In the genomic region with DNA sequence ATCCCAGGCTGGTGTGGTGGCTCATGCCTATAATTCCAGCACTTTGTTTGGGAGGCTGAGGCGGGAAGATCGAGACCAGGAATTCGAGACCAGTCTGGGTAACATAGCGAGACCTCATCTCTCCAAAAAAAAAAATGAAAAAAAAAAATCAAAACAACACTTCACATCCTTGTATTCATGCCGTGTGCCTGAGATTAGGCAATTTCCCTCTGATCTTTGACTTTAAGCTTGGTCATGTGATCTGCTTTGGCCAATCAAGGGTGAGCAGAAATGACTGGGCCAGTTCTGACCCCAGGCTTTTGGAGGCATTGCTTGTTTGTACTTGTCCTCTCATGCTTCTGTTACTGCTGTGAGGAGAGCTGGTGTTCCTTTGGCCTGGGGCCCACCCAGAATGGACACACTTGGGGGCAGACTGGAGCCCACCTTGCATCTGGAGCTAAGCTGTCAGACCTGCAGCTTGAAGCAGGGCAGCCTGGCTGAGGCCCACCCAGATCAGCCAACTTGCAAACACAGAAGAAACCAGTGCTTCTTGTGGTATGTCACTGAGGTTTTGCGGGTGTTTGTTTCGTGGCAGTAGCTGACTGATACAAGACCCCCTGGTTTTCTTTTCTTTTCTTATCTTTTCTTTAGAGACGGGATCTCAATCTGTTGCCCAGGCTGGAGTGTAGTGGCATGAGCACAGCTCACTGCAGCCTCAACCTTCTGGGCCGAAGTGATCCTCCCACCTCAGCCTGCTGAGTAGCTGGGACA, we compare ENCODE assay signal across 22 cellular contexts. TPM values are rescaled to one million over a fixed set of nuclear protein-coding genes. Genes with fewer than 3 reads are reported as not detected.
DNase-seq lines count a peak whose midpoint lies in the region; ATAC-seq, FAIRE-seq and TF ChIP-seq lines count a peak whose summit lies in the region.
"Had no signal": no experiment of that assay in that cellular context is flagged by ENCODE, and none has a peak within 500 bp of the region (broad histone marks: within the 10 kb centered on the region; RNA-seq: fewer than 3 reads in every experiment).

No MANE protein-coding gene starts in this region.

- H3K36me3 ChIP-seq in kidney (ENCODE audit: control insufficient read depth in 1 of 2, insufficient read depth in 2 of 2, low read length in 2 of 2) (no peaks in the 10 kb centered on the region), neuronal stem cell (replicated peaks in 1 of 2; ENCODE audit: control insufficient read depth in 2 of 2, insufficient read depth in 2 of 2, low read length in 2 of 2) (no peaks in the 10 kb centered on the region), aorta (ENCODE audit: control insufficient read depth in 1 of 2, insufficient read depth in 2 of 2, low read length in 1 of 2) (no peaks in the 10 kb centered on the region)
- H3K36me3 ChIP-seq: BE2C had no signal

- H3K27ac ChIP-seq in A549: no peak overlapping the region
- no peak overlapping the region for H3K27ac ChIP-seq in kidney (ENCODE audit: low read depth in 2 of 2, low read length in 2 of 2)
- H3K27ac ChIP-seq in neuronal stem cell (replicated peaks; ENCODE audit: low read length): no peak overlapping the region
- H3K27ac ChIP-seq in aorta (ENCODE audit: low read depth in 1 of 2, low read length in 2 of 2): no peak overlapping the region
- H3K27ac ChIP-seq: HL-60 had no signal

- no peak overlapping the region for H3K23ac ChIP-seq in neuronal stem cell (ENCODE audit: low read depth, low read length, poor library complexity)

- no peak overlapping the region for H2AK5ac ChIP-seq in neuronal stem cell (ENCODE audit: low read depth, low read length)

- H3K4me1 ChIP-seq in A549 (no peaks in the 10 kb centered on the region), kidney (ENCODE audit: control insufficient read depth in 1 of 2, insufficient read depth in 1 of 2, low read depth in 1 of 2, low read length in 2 of 2) (no peaks in the 10 kb centered on the region), neuronal stem cell (ENCODE audit: control insufficient read depth in 2 of 2, insufficient read depth in 1 of 2, low read depth in 1 of 2, low read length in 2 of 2) (peaks cover 0 to 8% of the 10 kb centered on the region in 2 donors), aorta (ENCODE audit: control insufficient read depth in 1 of 2, insufficient read depth in 2 of 2, low read length in 2 of 2) (no peaks in the 10 kb centered on the region)
- H3K4me1 ChIP-seq: BE2C had no signal

- DNase-seq in A549 (ENCODE audit: low read depth in 1 of 2, low spot score in 1 of 2) (no peak), WTC11 (ENCODE audit: low spot score) (no peak), kidney (peak; percentile 30), neuronal stem cell (ENCODE audit: low spot score) (no peak), ureter (ENCODE audit: low spot score) (no peak), aorta (no peak)
- DNase-seq: 8988T; BE2C; C1 segment of cervical spinal cord; Caco-2; CD4-positive, CD25-positive, alpha-beta regulatory T cell; CD8-positive, alpha-beta memory T cell; GOT3; H9; IMR-90; KBM-7 had no signal

- H3K27me3 ChIP-seq in neuronal stem cell (ENCODE audit: control insufficient read depth in 3 of 3, insufficient read depth in 3 of 3, low read depth in 1 of 3, low read length in 3 of 3): peaks cover 0 to 3% (median 0%) of the 10 kb centered on the region in 3 experiments
- H3K27me3 ChIP-seq in aorta (ENCODE audit: control insufficient read depth in 1 of 2, insufficient read depth in 2 of 2, low read length in 1 of 2): no peaks in the 10 kb centered on the region
- H3K27me3 ChIP-seq: BE2C had no signal

- TF ChIP-seq POLR2A in A549 (IDR thresholded peaks at IDR 0.05; ENCODE audit: low read length): no peak

- no peak overlapping the region for H4K8ac ChIP-seq in neuronal stem cell (ENCODE audit: low read depth, low read length)

- H3K14ac ChIP-seq in neuronal stem cell (ENCODE audit: low read length): peak overlapping the region; percentile 85

- peaks cover 6% of the 10 kb centered on the region; the same call in 2 of the 3 replicates for H3K9me3 ChIP-seq in A549
- peaks cover 2 to 5% of the 10 kb centered on the region in 2 donors for H3K9me3 ChIP-seq in kidney (ENCODE audit: control insufficient read depth in 1 of 2, low read length in 2 of 2)
- peaks cover 0 to 2% of the 10 kb centered on the region in 2 donors for H3K9me3 ChIP-seq in neuronal stem cell (replicated peaks in 1 of 2; ENCODE audit: control insufficient read depth in 2 of 2, insufficient read depth in 1 of 2, low read depth in 1 of 2, low read length in 2 of 2)
- peaks cover 4% of the 10 kb centered on the region for H3K9me3 ChIP-seq in aorta (ENCODE audit: control insufficient read depth, low read length)

- H3K18ac ChIP-seq in neuronal stem cell (ENCODE audit: low read length): no peak overlapping the region

- H3K4ac ChIP-seq in neuronal stem cell (ENCODE audit: low read length): no peak overlapping the region

- peaks cover 26% of the 10 kb centered on the region for H3K4me1 Mint-ChIP-seq in WTC11
- H3K4me1 Mint-ChIP-seq: CD4-positive, CD25-positive, alpha-beta regulatory T cell; CD8-positive, alpha-beta memory T cell had no signal

- H3K27ac Mint-ChIP-seq in WTC11: no peak overlapping the region
- H3K27ac Mint-ChIP-seq: CD4-positive, CD25-positive, alpha-beta regulatory T cell; CD8-positive, alpha-beta memory T cell; H9 had no signal

- H3K9ac ChIP-seq in kidney (ENCODE audit: low read length in 2 of 2) (no peak overlapping the region), neuronal stem cell (ENCODE audit: low read depth, low read length, poor library complexity) (no peak overlapping the region)

- peaks cover 13% of the 10 kb centered on the region; the same call in 1 of the 2 replicates for H3K9me3 Mint-ChIP-seq in WTC11

- 70% methylated on average over 9 of the region's 9 CpGs for WGBS in A549 (ENCODE audit: missing lambda C conversion rate)
- no CpG with 5 or more reads among the region's 9 CpGs for WGBS in neuronal stem cell (ENCODE audit: extremely low coverage in 2 of 2, insufficient read length in 2 of 2, insufficient replicate concordance in 1 of 2), 2 donors
- 92% methylated on average over 9 of the region's 9 CpGs for WGBS in aorta, 2 donors

- POLR2A ChIA-PET in A549 (lab: Yijun Ruan, JAX) (no interaction called here), WTC11 (lab: Charles Lee) (no interaction called here)

- CTCF ChIA-PET in A549 (lab: Yijun Ruan, JAX): interaction anchor here (0.6 kb wide), 1 partner anchor 78 kb away, joined by 3 read pairs; no protein-coding TSS in a partner anchor
- CTCF ChIA-PET in WTC11 (lab: Charles Lee): no interaction called here

- peaks cover 14% of the 10 kb centered on the region for H3K36me3 Mint-ChIP-seq in WTC11
- H3K36me3 Mint-ChIP-seq: CD4-positive, CD25-positive, alpha-beta regulatory T cell; CD8-positive, alpha-beta memory T cell had no signal

- H3K4me3 ChIP-seq in A549: no peak overlapping the region
- H3K4me3 ChIP-seq in kidney (ENCODE audit: low read length in 2 of 2): no peak overlapping the region
- H3K4me3 ChIP-seq in neuronal stem cell (ENCODE audit: low read length in 2 of 2): no peak overlapping the region
- no peak overlapping the region for H3K4me3 ChIP-seq in aorta (ENCODE audit: low read length in 2 of 2)

- TF ChIP-seq RAD21 in A549 (conservative IDR thresholded peaks at IDR 0.05 in 1 of 2, IDR thresholded peaks at IDR 0.05 in 1 of 2): no peak

- H3K27me3 Mint-ChIP-seq in WTC11 (ENCODE audit: low read depth): peaks cover 37% of the 10 kb centered on the region

- FAIRE-seq in A549 (lab: Jason Lieb, UNC): no peak
- FAIRE-seq in kidney (lab: Jason Lieb, UNC): no peak
- FAIRE-seq: D721Med, G401.6, GM12891 had no signal

- ATAC-seq in A549 (no peak), WTC11 (no peak), aorta (ENCODE audit: low FRiP score) (no peak), HG02571 (IDR thresholded peaks at IDR 0.05; ENCODE audit: unreplicated experiment) (no peak), GM18502 (IDR thresholded peaks at IDR 0.05; ENCODE audit: poor library complexity, unreplicated experiment) (no peak)

- no peak overlapping the region for H2BK15ac ChIP-seq in neuronal stem cell (ENCODE audit: low read length)

- H2BK12ac ChIP-seq in neuronal stem cell (ENCODE audit: low read length): no peak overlapping the region

- no peak overlapping the region for H2AFZ ChIP-seq in neuronal stem cell (ENCODE audit: low read length)

- intact Hi-C loops in kidney (cut with DNase I) (no loop called here), aorta (cut with DNase I) (no loop called here)

- H3K79me1 ChIP-seq in neuronal stem cell (ENCODE audit: low read depth, low read length): no peaks in the 10 kb centered on the region

- H2BK5ac ChIP-seq in neuronal stem cell (ENCODE audit: low read length): no peak overlapping the region

- no peak overlapping the region for H2BK120ac ChIP-seq in neuronal stem cell (ENCODE audit: low read depth, low read length)

- no peak for TF ChIP-seq EP300 in A549 (IDR thresholded peaks at IDR 0.05)

- TF ChIP-seq CTCF in A549 (IDR thresholded peaks at IDR 0.05) (no peak), WTC11 (IDR thresholded peaks at IDR 0.05) (no peak), kidney (IDR thresholded peaks at IDR 0.05; ENCODE audit: borderline replicate concordance, extremely low read depth, insufficient read depth) (no peak)

- H3K4me2 ChIP-seq in A549 (no peak overlapping the region), neuronal stem cell (ENCODE audit: insufficient read depth, low read length, poor library complexity, severe bottlenecking) (no peak overlapping the region)

- no peak overlapping the region for H3K4me3 Mint-ChIP-seq in WTC11
- H3K4me3 Mint-ChIP-seq: CD4-positive, CD25-positive, alpha-beta regulatory T cell; CD8-positive, alpha-beta memory T cell; H9 had no signal

- no peak overlapping the region for H4K91ac ChIP-seq in neuronal stem cell (ENCODE audit: low read depth, low read length, poor library complexity)

TF ChIP-seq in A549, 52 proteins besides CTCF, POLR2A, EP300 and RAD21 (continues in another document):
- TF ChIP-seq, protein P1, sequence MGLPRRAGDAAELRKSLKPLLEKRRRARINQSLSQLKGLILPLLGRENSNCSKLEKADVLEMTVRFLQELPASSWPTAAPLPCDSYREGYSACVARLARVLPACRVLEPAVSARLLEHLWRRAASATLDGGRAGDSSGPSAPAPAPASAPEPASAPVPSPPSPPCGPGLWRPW (IDR thresholded peaks at IDR 0.05): no peak

TF ChIP-seq in WTC11, 78 proteins besides CTCF, POLR2A, EP300 and RAD21 (continues in another document):
- TF ChIP-seq KAT7 (CRISPR knock-in tag; IDR thresholded peaks at IDR 0.05; ENCODE audit: borderline replicate concordance): no peak

RNA-seq across cellular contexts. Expression of gene TBX3, which starts 29.7 kb away (rescaled TPM):
- polyA plus RNA-seq in A549 (2011; rRNA removed): 23.7 and 28.0 TPM in 2 replicates
- 13.3 and 20.0 TPM in 2 replicates for polyA plus RNA-seq in A549 (2012; cell fraction: cytosol; rRNA removed)
- 63.2 and 63.4 TPM in 2 replicates for polyA plus RNA-seq in A549 (2012; cell fraction: nucleus; rRNA removed)
- polyA plus RNA-seq in A549 (2017; fragmentation: RNase III; extraction: RNeasy Plus Mini Kit Qiagen cat#74134 plus additional on column Dnase treatment): 18.0 to 22.8 TPM (median 22.1 TPM) in 3 replicates
- polyA minus RNA-seq in A549 (2011; rRNA and poly(A)+ RNA removed): 39.3 and 41.6 TPM in 2 replicates
- 0.89 to 2.2 TPM (median 0.92 TPM) in 3 replicates for total RNA-seq in WTC11 (2021)
- 18.0 TPM for total RNA-seq in kidney
- 10.5 TPM for polyA plus RNA-seq in kidney (ENCODE audit: insufficient read depth, low read depth, low replicate concordance)
- polyA plus RNA-seq in neuronal stem cell (2013, experiment 1 of 2): not detected
- not detected for polyA plus RNA-seq in neuronal stem cell (2013, experiment 2 of 2)
- total RNA-seq in ureter: 251 TPM
- 1 to 10 TPM; 3.7 to 6.8 TPM for total RNA-seq in aorta
- 1 to 10 TPM; 2.2 to 5.1 TPM for polyA plus RNA-seq in aorta
- total RNA-seq: CD4-positive, CD25-positive, alpha-beta regulatory T cell; CD8-positive, alpha-beta memory T cell had no signal
- polyA plus RNA-seq: CD4-positive, CD25-positive, alpha-beta regulatory T cell; CD8-positive, alpha-beta memory T cell had no signal

Comparison
In these comparisons a context has a peak if more than half of its experiments do, and no peak if none do; other contexts are left out.
1. RNA of gene TBX3, which starts 29.7 kb away (total RNA-seq): 251 TPM in ureter (single experiment); 18.0 TPM in kidney (single experiment), 3.7 to 6.8 TPM in aorta and 0.89 to 2.2 TPM in WTC11; every median in the first group is over 10 times any median in the second.
2. Of the 8 proteins assayed by ChIP-seq in both WTC11 and A549: peak only in WTC11: none; only in A549: none; in both: USF2; in neither: 7.